ENCODE assay signal across 29 cellular contexts in genomic region chr4:147985376-147985775, GRCh38.
"Had no signal": no experiment of that assay in that cellular context is flagged by ENCODE, and none has a peak within 500 bp of the region (broad histone marks: within the 10 kb centered on the region; RNA-seq: fewer than 3 reads in every experiment).

No MANE protein-coding gene starts in this region.

- H3K27ac ChIP-seq: stomach, suprapubic skin, tibial artery, upper lobe of right lung had no signal

- H3K9me3 Mint-ChIP-seq: activated T-cell treated with anti-CD3 and anti-CD28 coated beads, Interleukin-2, amount 50 U/mL, for 72 hours; immature natural killer cell; memory B cell; stimulated activated memory B cell treated with anti-CD40 and anti-IgM and Interleukin-4, amounts not matched to agents 10 μg/mL and 1 μg/mL and 100 μg/mL, for 72 hours; T-helper 2 cell treated with Interferon-gamma antibody and Interleukin-4, amounts not matched to agents 5 μg/mL and 100 μg/mL, for 36 hours had no signal

- H3K9me3 ChIP-seq: heart left ventricle, stomach, suprapubic skin, tibial artery, upper lobe of right lung had no signal

- H3K27ac Mint-ChIP-seq: activated CD4-positive, alpha-beta T cell treated with anti-CD3 and anti-CD28 coated beads for 36 hours; activated naive CD8-positive, alpha-beta T cell; activated T-cell treated with anti-CD3 and anti-CD28 coated beads, Interleukin-2, amount 50 U/mL, for 72 hours; memory B cell; naive thymus-derived CD8-positive, alpha-beta T cell; stimulated activated memory B cell treated with anti-CD40 and anti-IgM and Interleukin-4, amounts not matched to agents 10 μg/mL and 1 μg/mL and 100 μg/mL, for 72 hours; T-helper 2 cell treated with Interferon-gamma antibody and Interleukin-4, amounts not matched to agents 5 μg/mL and 100 μg/mL, for 36 hours had no signal

- H3K4me1 ChIP-seq: upper lobe of right lung had no signal

- H3K27me3 Mint-ChIP-seq: activated CD4-positive, alpha-beta T cell treated with anti-CD3 and anti-CD28 coated beads for 36 hours; activated naive CD8-positive, alpha-beta T cell; naive thymus-derived CD8-positive, alpha-beta T cell had no signal

- H3K36me3 ChIP-seq: tibial artery, upper lobe of right lung had no signal

- H3K4me3 ChIP-seq: heart left ventricle, stomach, suprapubic skin, tibial artery, upper lobe of right lung had no signal

- H3K4me3 Mint-ChIP-seq: activated CD4-positive, alpha-beta T cell treated with anti-CD3 and anti-CD28 coated beads for 36 hours; activated naive CD8-positive, alpha-beta T cell; activated T-cell treated with anti-CD3 and anti-CD28 coated beads, Interleukin-2, amount 50 U/mL, for 72 hours; immature natural killer cell; memory B cell; naive thymus-derived CD8-positive, alpha-beta T cell; neural crest cell; stimulated activated memory B cell treated with anti-CD40 and anti-IgM and Interleukin-4, amounts not matched to agents 10 μg/mL and 1 μg/mL and 100 μg/mL, for 72 hours; T-helper 2 cell treated with Interferon-gamma antibody and Interleukin-4, amounts not matched to agents 5 μg/mL and 100 μg/mL, for 36 hours had no signal

- H3K4me1 Mint-ChIP-seq: memory B cell had no signal

- H3K27me3 ChIP-seq: heart left ventricle, stomach, suprapubic skin, tibial artery, upper lobe of right lung had no signal

- H3K36me3 Mint-ChIP-seq: stimulated activated memory B cell treated with anti-CD40 and anti-IgM and Interleukin-4, amounts not matched to agents 10 μg/mL and 1 μg/mL and 100 μg/mL, for 72 hours had no signal

- DNase-seq: activated CD4-positive, alpha-beta T cell treated with anti-CD3 and anti-CD28 coated beads for 36 hours; activated CD4-positive, CD25-positive, alpha-beta regulatory T cell; activated naive CD4-positive, alpha-beta T cell treated with Interleukin-2 at 50 U/mL for 16 hours; activated T-cell treated with anti-CD3 and anti-CD28 coated beads for 4 hours; activated T-cell treated with anti-CD3 and anti-CD28 coated beads, Interleukin-2, amount 50 U/mL, for 72 hours; anterior cingulate cortex; cortex of kidney; heart left ventricle; hypothalamus; immature natural killer cell; kidney; left colon; midbrain; naive thymus-derived CD8-positive, alpha-beta T cell; posterior cingulate gyrus; small intestine; stimulated activated CD4-positive, alpha-beta T cell treated with anti-CD3 and anti-CD28 coated beads, Interleukin-1b, Interleukin-23, amount 100 ng/mL, for 48 hours; stimulated activated CD4-positive, alpha-beta T cell treated with anti-CD3 and anti-CD28 coated beads, Interleukin-4, amount 100 ng/mL, for 4 hours; stimulated activated CD8-positive, alpha-beta memory T cell treated with anti-CD3 and anti-CD28 coated beads, Interleukin-4, amount 100 ng/mL, for 48 hours; stomach; T-helper 1 cell; tibial artery; upper lobe of right lung had no signal

- ATAC-seq: activated CD4-positive, alpha-beta T cell treated with anti-CD3 and anti-CD28 coated beads for 36 hours; activated T-cell treated with anti-CD3 and anti-CD28 coated beads, Interleukin-2, amount 50 U/mL, for 72 hours; left colon; naive thymus-derived CD8-positive, alpha-beta T cell; stimulated activated memory B cell treated with anti-CD40 and anti-IgM and Interleukin-4, amounts not matched to agents 10 μg/mL and 1 μg/mL and 100 μg/mL, for 72 hours had no signal
